Comparison of ENCODE assay signal across 8 cellular contexts in genomic region chr16:82169861-82170845, GRCh38. TPM values are rescaled to one million over a fixed set of nuclear protein-coding genes. Genes with fewer than 3 reads are reported as not detected.
DNase-seq lines count a peak whose midpoint lies in the region; ATAC-seq and TF ChIP-seq lines count a peak whose summit lies in the region.

MPHOSPH6 (minus strand) TSS chr16:82170224; CDS start chr16:82170175, 49 bp downstream.

- peak within 1 kb of the TSS; percentile 78 for H3K4me2 ChIP-seq in BLaER1

- no peaks in the 10 kb centered on the region for H3K27me3 ChIP-seq in BLaER1
- H3K27me3 ChIP-seq in right lobe of liver, result no peaks in the 10 kb centered on the region

- H3K36me3 ChIP-seq in BLaER1 (peaks cover 34% of the 10 kb centered on the region), right lobe of liver (no peaks in the 10 kb centered on the region)

- DNase-seq in GM19240 (ENCODE audit: insufficient read length, low spot score) (peak; percentile 80), NCI-H748 (lab: John Stamatoyannopoulos, UW; ENCODE audit: unreplicated experiment) (peak; percentile 90), dermis microvascular lymphatic vessel endothelial cell (ENCODE audit: low read depth in 2 of 2) (peak; percentile 75 to 93), right lobe of liver (peak; percentile 92 to 93 (median 93))
- peak; percentile 87 to 89 for DNase-seq in activated CD4-positive, alpha-beta T cell treated with anti-CD3 and anti-CD28 coated beads, Interleukin-2, amount 50 U/mL, for 48 hours
- DNase-seq in stimulated activated CD4-positive, alpha-beta T cell treated with anti-CD3 and anti-CD28 coated beads, Interleukin-4, amount 100 ng/mL, for 24 hours, result peak; percentile 90

- TF ChIP-seq CTCF in right lobe of liver (IDR thresholded peaks at IDR 0.05), result peak in 1 of 4 donors; percentile 19

- H3K9me3 ChIP-seq in BLaER1 (peaks cover 23% of the 10 kb centered on the region), right lobe of liver (no peaks in the 10 kb centered on the region)

- ATAC-seq in HG03457 (IDR thresholded peaks at IDR 0.05; ENCODE audit: unreplicated experiment), result peak; percentile 85
- peak; percentile 99 to 100 (median 99) for ATAC-seq in right lobe of liver

- H3K4me1 ChIP-seq in BLaER1, result peaks cover 15% of the 10 kb centered on the region
- H3K4me1 ChIP-seq in right lobe of liver, result peaks cover 0 to 12% (median 2%) of the 10 kb centered on the region in 4 donors

- intact Hi-C loops in right lobe of liver (cut with DNase I), result no loop called here

- peak within 1 kb of the TSS; percentile 89 for H3K9ac ChIP-seq in BLaER1

- H3K27ac ChIP-seq in BLaER1 (peak within 1 kb of the TSS; percentile 94), right lobe of liver (peak within 1 kb of the TSS; percentile 60 to 72 (median 71))

- WGBS in right lobe of liver (ENCODE audit: insufficient coverage, low coverage, low lambda C conversion rate, missing lambda C conversion rate), result 3% methylated on average over 30 of the region's 89 CpGs

- peak within 1 kb of the TSS; percentile 77 for H3K4me3 ChIP-seq in BLaER1
- peak within 1 kb of the TSS; percentile 72 to 80 (median 76) for H3K4me3 ChIP-seq in right lobe of liver

- 0 out of 2 replicates have a peak, but pooled peaks cover 5% of the 10 kb centered on the region for H4K20me1 ChIP-seq in BLaER1

- peak; percentile 79 for TF ChIP-seq POLR2A in right lobe of liver (IDR thresholded peaks at IDR 0.05)

RNA-seq across cellular contexts. Expression of gene MPHOSPH6, which starts in this region (rescaled TPM):
- total RNA-seq in dermis microvascular lymphatic vessel endothelial cell (14.3 and 17.1 TPM in 2 replicates), right lobe of liver (10 to 100 TPM in 3 of 6 experiments, 1 to 10 TPM in 3; 5.0 to 22.1 (median 9.4) TPM)

Comparison
In these comparisons a context has a peak if more than half of its experiments do, and no peak if none do; other contexts are left out.
1. Peak in every context shown above with its lines: DNase-seq, ATAC-seq, H3K4me3 ChIP-seq and H3K27ac ChIP-seq.